ENCODE assay signal across 31 cellular contexts in genomic region chr5:76854644-76855043, GRCh38. TPM values are rescaled to one million over a fixed set of nuclear protein-coding genes. Genes with fewer than 3 reads are reported as not detected.
A peak's percentile ranks its signal among the peaks of the same experiment; 100 is the strongest.
DNase-seq lines count a peak whose midpoint lies in the region; ATAC-seq and TF ChIP-seq lines count a peak whose summit lies in the region.
"Had no signal": no experiment of that assay in that cellular context is flagged by ENCODE, and none has a peak within 500 bp of the region (broad histone marks: within the 10 kb centered on the region; RNA-seq: fewer than 3 reads in every experiment).

No MANE protein-coding gene starts in this region.

- no peak overlapping the region for H3K4me3 Mint-ChIP-seq in activated naive CD8-positive, alpha-beta T cell treated with anti-CD3 and anti-CD28 coated beads, Interleukin-2, amount 10 ng/mL, durations not matched to agents 7 days and 5 days
- H3K4me3 Mint-ChIP-seq in activated naive CD8-positive, alpha-beta T cell treated with anti-CD3 and anti-CD28 coated beads for 36 hours: no peak overlapping the region
- H3K4me3 Mint-ChIP-seq in dendritic cell treated with granulocyte-macrophage colony-stimulating factor and Interleukin-4, amounts not matched to agents 40 ng/mL and 50 ng/mL, for 4 days: no peak overlapping the region
- H3K4me3 Mint-ChIP-seq: H9 had no signal

- no peaks in the 10 kb centered on the region for H3K27me3 Mint-ChIP-seq in activated naive CD8-positive, alpha-beta T cell treated with anti-CD3 and anti-CD28 coated beads, Interleukin-2, amount 10 ng/mL, durations not matched to agents 7 days and 5 days
- no peaks in the 10 kb centered on the region for H3K27me3 Mint-ChIP-seq in activated naive CD8-positive, alpha-beta T cell treated with anti-CD3 and anti-CD28 coated beads for 36 hours
- H3K27me3 Mint-ChIP-seq in dendritic cell treated with granulocyte-macrophage colony-stimulating factor and Interleukin-4, amounts not matched to agents 40 ng/mL and 50 ng/mL, for 4 days: no peaks in the 10 kb centered on the region
- H3K27me3 Mint-ChIP-seq: naive thymus-derived CD4-positive, alpha-beta T cell had no signal

- no peak for ATAC-seq in activated naive CD8-positive, alpha-beta T cell treated with anti-CD3 and anti-CD28 coated beads, Interleukin-2, amount 10 ng/mL, durations not matched to agents 7 days and 5 days (ENCODE audit: low read depth)
- no peak for ATAC-seq in left colon
- ATAC-seq: activated naive CD4-positive, alpha-beta T cell treated with anti-CD3 and anti-CD28 coated beads, Interleukin-2, amount 50 U/mL, for 72 hours; esophagus mucosa; heart left ventricle; HepG2; naive thymus-derived CD4-positive, alpha-beta T cell; psoas muscle; sciatic nerve had no signal

- intact Hi-C loops in dendritic cell treated with granulocyte-macrophage colony-stimulating factor and Interleukin-4, amounts not matched to agents 40 ng/mL and 50 ng/mL, for 4 days (cut with micrococcal nuclease): no loop called here
- intact Hi-C loops in left colon (cut with DNase I, micrococcal nuclease): no loop called here

- H3K27ac Mint-ChIP-seq in activated naive CD8-positive, alpha-beta T cell treated with anti-CD3 and anti-CD28 coated beads, Interleukin-2, amount 10 ng/mL, durations not matched to agents 7 days and 5 days: peak overlapping the region; percentile 89
- no peak overlapping the region for H3K27ac Mint-ChIP-seq in activated naive CD8-positive, alpha-beta T cell treated with anti-CD3 and anti-CD28 coated beads for 36 hours
- H3K27ac Mint-ChIP-seq in dendritic cell treated with granulocyte-macrophage colony-stimulating factor and Interleukin-4, amounts not matched to agents 40 ng/mL and 50 ng/mL, for 4 days: peak overlapping the region; percentile 50
- H3K27ac Mint-ChIP-seq: H9 had no signal

- POLR2A ChIA-PET in activated naive CD8-positive, alpha-beta T cell treated with anti-CD3 and anti-CD28 coated beads, Interleukin-2, amount 10 ng/mL, durations not matched to agents 7 days and 5 days (lab: Charles Lee): interaction anchor here (2.2 kb wide), 1 partner anchor 35 kb away, joined by 7 read pairs; no protein-coding TSS in a partner anchor

- H3K36me3 Mint-ChIP-seq in activated naive CD8-positive, alpha-beta T cell treated with anti-CD3 and anti-CD28 coated beads, Interleukin-2, amount 10 ng/mL, durations not matched to agents 7 days and 5 days: peaks cover 29% of the 10 kb centered on the region
- peaks cover 15% of the 10 kb centered on the region for H3K36me3 Mint-ChIP-seq in activated naive CD8-positive, alpha-beta T cell treated with anti-CD3 and anti-CD28 coated beads for 36 hours
- peaks cover 14% of the 10 kb centered on the region for H3K36me3 Mint-ChIP-seq in dendritic cell treated with granulocyte-macrophage colony-stimulating factor and Interleukin-4, amounts not matched to agents 40 ng/mL and 50 ng/mL, for 4 days (ENCODE audit: low read depth)

- H3K27ac ChIP-seq in caudate nucleus (ENCODE audit: low read depth, low read length): no peak overlapping the region
- no peak overlapping the region for H3K27ac ChIP-seq in WERI-Rb-1
- H3K27ac ChIP-seq: ascending aorta, colonic mucosa, psoas muscle, SJSA1, thyroid gland had no signal

- no peaks in the 10 kb centered on the region for H3K9me3 ChIP-seq in WERI-Rb-1 (ENCODE audit: severe bottlenecking)
- H3K9me3 ChIP-seq: ascending aorta, colonic mucosa, psoas muscle, SJSA1, thyroid gland had no signal

- H3K4me3 ChIP-seq in Jurkat, Clone E6-1 (ENCODE audit: low read length): no peak overlapping the region
- no peak overlapping the region for H3K4me3 ChIP-seq in WERI-Rb-1 (ENCODE audit: low read depth, low read length)
- H3K4me3 ChIP-seq: ascending aorta, colonic mucosa, heart left ventricle, psoas muscle, SJSA1, thyroid gland had no signal

- no peaks in the 10 kb centered on the region for H3K36me3 ChIP-seq in WERI-Rb-1
- H3K36me3 ChIP-seq: ascending aorta, colonic mucosa, heart left ventricle, SJSA1, thyroid gland had no signal

- H3K27me3 ChIP-seq in WERI-Rb-1 (ENCODE audit: insufficient read depth, low read depth, severe bottlenecking): no peaks in the 10 kb centered on the region
- H3K27me3 ChIP-seq: ascending aorta, colonic mucosa, heart left ventricle, SJSA1, thyroid gland had no signal

- H3K9me3 Mint-ChIP-seq in activated naive CD8-positive, alpha-beta T cell treated with anti-CD3 and anti-CD28 coated beads, Interleukin-2, amount 10 ng/mL, durations not matched to agents 7 days and 5 days: peaks cover 6% of the 10 kb centered on the region
- peaks cover 8% of the 10 kb centered on the region for H3K9me3 Mint-ChIP-seq in activated naive CD8-positive, alpha-beta T cell treated with anti-CD3 and anti-CD28 coated beads for 36 hours
- peaks cover 22% of the 10 kb centered on the region for H3K9me3 Mint-ChIP-seq in dendritic cell treated with granulocyte-macrophage colony-stimulating factor and Interleukin-4, amounts not matched to agents 40 ng/mL and 50 ng/mL, for 4 days

- H3K4me1 Mint-ChIP-seq in activated naive CD8-positive, alpha-beta T cell treated with anti-CD3 and anti-CD28 coated beads, Interleukin-2, amount 10 ng/mL, durations not matched to agents 7 days and 5 days: peaks cover 48% of the 10 kb centered on the region
- peaks cover 22% of the 10 kb centered on the region for H3K4me1 Mint-ChIP-seq in activated naive CD8-positive, alpha-beta T cell treated with anti-CD3 and anti-CD28 coated beads for 36 hours
- H3K4me1 Mint-ChIP-seq in dendritic cell treated with granulocyte-macrophage colony-stimulating factor and Interleukin-4, amounts not matched to agents 40 ng/mL and 50 ng/mL, for 4 days (ENCODE audit: low read depth): peaks cover 88% of the 10 kb centered on the region

- DNase-seq in activated naive CD8-positive, alpha-beta T cell treated with anti-CD3 and anti-CD28 coated beads, Interleukin-2, amount 10 ng/mL, durations not matched to agents 7 days and 5 days: no peak
- DNase-seq in activated naive CD8-positive, alpha-beta T cell treated with anti-CD3 and anti-CD28 coated beads for 36 hours: no peak
- peak; percentile 45 for DNase-seq in Jurkat, Clone E6-1 (ENCODE audit: low read depth, low spot score)
- DNase-seq in left colon (no peak), caudate nucleus (lab: John Stamatoyannopoulos, UW) (no peak), WERI-Rb-1 (no peak)
- DNase-seq: activated CD4-positive, alpha-beta T cell treated with anti-CD3 and anti-CD28 coated beads, Interleukin-2, amount 50 U/mL, for 4 hours; activated CD4-positive, CD25-positive, alpha-beta regulatory T cell; Caco-2; colonic mucosa; DMS53; H9; heart left ventricle; naive thymus-derived CD4-positive, alpha-beta T cell; occipital lobe; psoas muscle; RPMI8226; stimulated activated CD4-positive, alpha-beta T cell treated with anti-CD3 and anti-CD28 coated beads, Interleukin-12 subunit alpha, Interleukin-12 subunit beta, amount 100 ng/mL, for 4 hours; stimulated activated CD4-positive, alpha-beta T cell treated with anti-CD3 and anti-CD28 coated beads, Interleukin-2, amount 100 ng/mL, for 48 hours had no signal

- TF ChIP-seq CTCF in WERI-Rb-1 (IDR thresholded peaks at IDR 0.05; ENCODE audit: low read depth, low read length): no peak

RNA-seq across cellular contexts. Expression of gene S100Z, which starts 4.8 kb away (rescaled TPM):
- total RNA-seq in activated naive CD8-positive, alpha-beta T cell treated with anti-CD3 and anti-CD28 coated beads, Interleukin-2, amount 10 ng/mL, durations not matched to agents 7 days and 5 days: 1 to 10 TPM; 1.4 to 1.9 TPM
- total RNA-seq in activated naive CD8-positive, alpha-beta T cell treated with anti-CD3 and anti-CD28 coated beads for 36 hours: under 1 TPM in 1 of 2 experiments, not detected in 1; 0.23 TPM
- polyA plus RNA-seq in Jurkat, Clone E6-1 (2012; ENCODE audit: insufficient read depth, insufficient read length): 4.1 TPM
- under 1 TPM in 1 of 2 donors, not detected in 1; 0.31 TPM for total RNA-seq in left colon
- total RNA-seq: ascending aorta, colonic mucosa, fibroblast of villous mesenchyme, H9, HepG2, kidney epithelial cell, lower leg skin, psoas muscle, thyroid gland had no signal
- polyA plus RNA-seq: BJ; heart left ventricle; naive thymus-derived CD4-positive, alpha-beta T cell had no signal

RNA-seq across cellular contexts. Expression of gene F2RL1, which starts 35.8 kb away (rescaled TPM):
- total RNA-seq in activated naive CD8-positive, alpha-beta T cell treated with anti-CD3 and anti-CD28 coated beads, Interleukin-2, amount 10 ng/mL, durations not matched to agents 7 days and 5 days: 1 to 10 TPM; 2.7 to 3.4 TPM
- total RNA-seq in activated naive CD8-positive, alpha-beta T cell treated with anti-CD3 and anti-CD28 coated beads for 36 hours: 1 to 10 TPM; 2.9 to 3.6 TPM
- polyA plus RNA-seq in Jurkat, Clone E6-1 (2012; ENCODE audit: insufficient read depth, insufficient read length): 3.1 TPM
- total RNA-seq in left colon: 100 to 1,000 TPM; 174 to 180 TPM

Comparison
In these comparisons a context has a peak if more than half of its experiments do, and no peak if none do; other contexts are left out.
1. RNA of gene F2RL1, which starts 35.8 kb away (total RNA-seq): 174 to 180 TPM in left colon; 2.9 to 3.6 TPM in activated naive CD8-positive, alpha-beta T cell treated with anti-CD3 and anti-CD28 coated beads for 36 hours and 2.7 to 3.4 TPM in activated naive CD8-positive, alpha-beta T cell treated with anti-CD3 and anti-CD28 coated beads, Interleukin-2, amount 10 ng/mL, durations not matched to agents 7 days and 5 days; every median in the first group is over 10 times any median in the second.